8 cellular contexts compared by ENCODE assay signal in the genomic region with DNA sequence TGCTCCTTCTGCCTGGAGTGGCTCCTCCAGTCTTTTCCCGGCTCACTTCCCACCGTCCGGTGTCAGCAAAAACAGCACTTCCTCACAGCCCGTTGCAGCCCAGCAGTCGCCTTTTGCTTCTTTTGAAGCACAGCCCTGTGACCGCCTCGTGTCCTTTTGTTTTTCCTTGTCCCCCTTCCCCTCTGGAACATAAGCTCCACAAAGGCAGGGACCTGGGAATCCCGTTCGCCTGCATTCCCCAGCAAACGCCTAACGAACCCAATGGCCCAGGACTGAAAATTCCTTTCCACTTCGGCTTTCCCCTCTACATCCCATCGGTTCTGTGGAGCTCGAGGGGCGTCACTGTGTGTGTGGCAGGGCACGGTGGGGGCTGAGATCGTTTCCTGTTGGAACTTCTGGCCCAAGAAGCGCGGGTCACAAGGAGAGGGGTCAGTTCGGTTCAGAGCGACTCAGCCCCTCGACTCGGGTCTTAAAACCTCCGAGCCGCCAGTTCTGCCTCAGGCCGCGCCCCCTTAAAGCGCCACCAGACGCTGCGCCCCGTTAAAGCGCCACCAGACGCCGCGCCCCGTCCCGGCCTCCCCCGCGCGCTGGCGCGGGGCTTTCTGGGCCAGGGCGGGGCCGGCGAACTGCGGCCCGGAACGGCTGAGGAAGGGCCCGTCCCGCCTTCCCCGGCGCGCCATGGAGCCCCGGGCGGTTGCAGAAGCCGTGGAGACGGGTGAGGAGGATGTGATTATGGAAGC. TPM values are rescaled to one million over a fixed set of nuclear protein-coding genes. Genes with fewer than 3 reads are reported as not detected.
DNase-seq lines count a peak whose midpoint lies in the region; ATAC-seq and TF ChIP-seq lines count a peak whose summit lies in the region.

No MANE protein-coding gene starts in this region.

- H3K4me1 ChIP-seq in BLaER1 (peaks cover 48% of the 10 kb centered on the region), SK-N-SH (ENCODE audit: control insufficient read depth in 1 of 2, insufficient read depth in 2 of 2, low read depth in 1 of 2, low read length in 1 of 2) (peaks cover 15 to 32% of the 10 kb centered on the region in 2 experiments; a peak in 3 of 4 replicates)

- H3K9ac ChIP-seq in BLaER1 (peak overlapping the region; percentile 98), SK-N-SH (peak overlapping the region; percentile 99)

- peaks cover 72% of the 10 kb centered on the region for H4K20me1 ChIP-seq in BLaER1
- H4K20me1 ChIP-seq in SK-N-SH (ENCODE audit: insufficient read depth) = peaks cover 41% of the 10 kb centered on the region

- TF ChIP-seq RAD21 in SK-N-SH (IDR thresholded peaks at IDR 0.05; ENCODE audit: low read length) = no peak

- H3K27me3 ChIP-seq in BLaER1 (no peaks in the 10 kb centered on the region), SK-N-SH (ENCODE audit: insufficient read depth) (no peaks in the 10 kb centered on the region)

- H3K27ac ChIP-seq in BLaER1 (peak overlapping the region; percentile 97), SK-N-SH (ENCODE audit: low read depth in 2 of 2, low read length in 1 of 2) (peak overlapping the region; percentile 97 to 99)

- POLR2A ChIA-PET in SK-N-SH (lab: Yijun Ruan, JAX) = no interaction called here

- TF ChIP-seq CTCF in SK-N-SH (IDR thresholded peaks at IDR 0.05) = no peak

- H3K9me2 ChIP-seq in SK-N-SH = no peaks in the 10 kb centered on the region

- under 1% methylated on average over 31 of the region's 57 CpGs for WGBS in SK-N-SH (ENCODE audit: low lambda C conversion rate)

- CTCF ChIA-PET in SK-N-SH (lab: Yijun Ruan, JAX) = no interaction called here

- no peak for TF ChIP-seq EP300 in SK-N-SH (IDR thresholded peaks at IDR 0.05; ENCODE audit: borderline replicate concordance in 1 of 2, low read depth in 1 of 2, low read length in 1 of 2)

- DNase-seq in Kasumi-1 (lab: John Stamatoyannopoulos, UW) (peak; percentile 91), SK-N-SH (peak; percentile 94), globus pallidus (ENCODE audit: low spot score) (peak; percentile 65), nucleus accumbens (lab: John Stamatoyannopoulos, UW) (peak in 52 of 56 donors; percentile 8 to 82 (median 62)), superior temporal gyrus (ENCODE audit: extremely low spot score) (peak; percentile 74)
- DNase-seq in activated naive CD4-positive, alpha-beta T cell treated with anti-CD3 and anti-CD28 coated beads, Interleukin-2, amount 50 U/mL, for 16 hours = peak; percentile 86

- peak overlapping the region; percentile 99 for H3K4me2 ChIP-seq in BLaER1
- H3K4me2 ChIP-seq in SK-N-SH = peak overlapping the region; percentile 92

- ATAC-seq in GM19467 (IDR thresholded peaks at IDR 0.05; ENCODE audit: unreplicated experiment) = peak; percentile 38

- H3K9me3 ChIP-seq in BLaER1 = no peaks in the 10 kb centered on the region
- H3K9me3 ChIP-seq in SK-N-SH = no peaks in the 10 kb centered on the region

- peaks cover 11% of the 10 kb centered on the region for H3F3A ChIP-seq in SK-N-SH (replicated peaks; ENCODE audit: insufficient read depth)

- H3K79me2 ChIP-seq in SK-N-SH (ENCODE audit: insufficient read depth) = peaks cover 84% of the 10 kb centered on the region

- H2AFZ ChIP-seq in SK-N-SH (ENCODE audit: low read depth) = no peak overlapping the region

- H3K36me3 ChIP-seq in BLaER1 (peaks cover 67% of the 10 kb centered on the region), SK-N-SH (replicated peaks in 1 of 2; ENCODE audit: control insufficient read depth in 1 of 2, insufficient read depth in 2 of 2, low read length in 1 of 2) (peaks cover 51 to 59% of the 10 kb centered on the region in 2 experiments)

- H3K4me3 ChIP-seq in BLaER1 (peak overlapping the region; percentile 100), SK-N-SH (ENCODE audit: low read depth in 2 of 2, low read length in 1 of 2) (peak overlapping the region; percentile 78 to 97)

TF ChIP-seq in SK-N-SH, 30 proteins besides CTCF, POLR2A, EP300 and RAD21:
- peak; percentile 49 for TF ChIP-seq CHD2 (IDR thresholded peaks at IDR 0.05; ENCODE audit: low read length, partially characterized antibody)
- TF ChIP-seq, protein P1, sequence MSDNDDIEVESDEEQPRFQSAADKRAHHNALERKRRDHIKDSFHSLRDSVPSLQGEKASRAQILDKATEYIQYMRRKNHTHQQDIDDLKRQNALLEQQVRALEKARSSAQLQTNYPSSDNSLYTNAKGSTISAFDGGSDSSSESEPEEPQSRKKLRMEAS (IDR thresholded peaks at IDR 0.05; ENCODE audit: low read depth) = 0 out of 2 replicates have a peak, but pooled peaks have one; percentile 24
- no peak for TF ChIP-seq REST (IDR thresholded peaks at IDR 0.05; ENCODE audit: low read depth, low read length)
- no peak for TF ChIP-seq YY1 (IDR thresholded peaks at IDR 0.05; ENCODE audit: low read depth)
- TF ChIP-seq MXI1 (IDR thresholded peaks at IDR 0.05; ENCODE audit: low read depth, low read length) = peak; percentile 84
- TF ChIP-seq TCF12 (IDR thresholded peaks at IDR 0.05) = no peak
- TF ChIP-seq SIN3A (IDR thresholded peaks at IDR 0.05; ENCODE audit: borderline replicate concordance, low read depth, low read length) = peak; percentile 90

RNA-seq across cellular contexts. Expression of gene RIC8A, which starts 0.8 kb away (rescaled TPM):
- 115 and 127 TPM in 2 replicates for polyA plus RNA-seq in SK-N-SH (2012; rRNA removed)
- 57.2 and 79.5 TPM in 2 replicates for polyA plus RNA-seq in SK-N-SH (2012; cell fraction: cytosol; rRNA removed)
- 276 and 279 TPM in 2 replicates for polyA plus RNA-seq in SK-N-SH (2012; cell fraction: nucleus; rRNA removed)

RNA-seq across cellular contexts. Expression of gene BET1L, which starts 1.1 kb away (rescaled TPM):
- polyA plus RNA-seq in SK-N-SH (2012; rRNA removed) = 56.9 and 67.5 TPM in 2 replicates
- 31.9 and 43.1 TPM in 2 replicates for polyA plus RNA-seq in SK-N-SH (2012; cell fraction: cytosol; rRNA removed)
- 74.7 and 96.6 TPM in 2 replicates for polyA plus RNA-seq in SK-N-SH (2012; cell fraction: nucleus; rRNA removed)

RNA-seq across cellular contexts. Expression of gene SCGB1C1, which starts 15.5 kb away (rescaled TPM):
- polyA plus RNA-seq in SK-N-SH (2012; rRNA removed) = not detected in 2 replicates
- not detected in 2 replicates for polyA plus RNA-seq in SK-N-SH (2012; cell fraction: cytosol; rRNA removed)
- polyA plus RNA-seq in SK-N-SH (2012; cell fraction: nucleus; rRNA removed) = not detected in 2 replicates

RNA-seq across cellular contexts. Expression of gene SIRT3, which starts 27.8 kb away (rescaled TPM):
- 34.4 and 40.1 TPM in 2 replicates for polyA plus RNA-seq in SK-N-SH (2012; rRNA removed)
- polyA plus RNA-seq in SK-N-SH (2012; cell fraction: cytosol; rRNA removed) = 16.1 and 20.4 TPM in 2 replicates
- polyA plus RNA-seq in SK-N-SH (2012; cell fraction: nucleus; rRNA removed) = 94.1 and 124 TPM in 2 replicates

RNA-seq across cellular contexts. Expression of gene PSMD13, which starts 28.4 kb away (rescaled TPM):
- 196 and 227 TPM in 2 replicates for polyA plus RNA-seq in SK-N-SH (2012; rRNA removed)
- polyA plus RNA-seq in SK-N-SH (2012; cell fraction: cytosol; rRNA removed) = 193 and 211 TPM in 2 replicates
- polyA plus RNA-seq in SK-N-SH (2012; cell fraction: nucleus; rRNA removed) = 229 and 300 TPM in 2 replicates

Comparison
In these comparisons a context has a peak if more than half of its experiments do, and no peak if none do; other contexts are left out.
1. Peak in every context shown above with its lines: DNase-seq, ATAC-seq, H3K4me3 ChIP-seq and H3K27ac ChIP-seq.